ENCODE assay signal across 8 cellular contexts in the genomic region with DNA sequence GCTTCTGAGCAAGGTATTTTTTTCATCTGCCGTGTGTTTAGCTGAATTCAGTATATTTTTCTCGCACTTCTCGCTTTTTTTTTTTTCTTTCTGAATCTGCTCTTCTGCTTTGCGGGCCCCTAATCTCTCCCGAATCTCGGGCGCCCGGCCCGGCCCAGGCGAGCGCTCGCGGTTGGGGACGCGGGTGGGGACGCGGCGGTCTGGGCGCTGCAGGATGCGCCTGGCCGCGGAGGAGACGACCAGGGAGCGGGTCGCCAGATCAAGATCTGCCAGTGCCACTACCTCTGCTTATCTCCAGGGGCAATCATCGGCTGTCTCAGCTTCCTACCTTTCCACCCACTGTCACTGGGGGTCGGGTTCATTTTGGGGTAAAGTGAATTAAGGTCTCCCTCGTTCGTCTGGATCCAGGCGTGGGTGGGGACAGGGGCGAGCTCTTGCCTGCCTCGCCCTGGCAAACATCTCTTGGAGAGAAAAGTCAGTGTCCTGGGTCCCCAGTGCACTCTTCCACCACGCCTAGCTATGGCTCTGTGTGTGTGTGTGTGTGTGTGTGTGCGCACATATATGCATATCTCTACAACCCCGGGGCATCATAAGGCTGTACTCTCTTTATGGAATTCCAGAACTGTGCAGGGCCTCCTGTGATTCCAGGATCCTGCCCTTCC.
A peak's percentile ranks its signal among the peaks of the same experiment; 100 is the strongest.
DNase-seq lines count a peak whose midpoint lies in the region; ATAC-seq and TF ChIP-seq lines count a peak whose summit lies in the region.

No MANE protein-coding gene starts in this region.

- no peak for TF ChIP-seq POLR2A in prostate gland (IDR thresholded peaks at IDR 0.05)

- DNase-seq in GM23248, result no peak
- DNase-seq in activated CD4-positive, alpha-beta T cell treated with anti-CD3 and anti-CD28 coated beads, Interleukin-2, amount 50 U/mL, for 48 hours, result peak; percentile 7 to 15
- DNase-seq in epithelial cell of esophagus (ENCODE audit: low read depth), result no peak
- DNase-seq in prostate gland (ENCODE audit: low spot score), result no peak
- DNase-seq in omental fat pad (ENCODE audit: low spot score), result no peak
- DNase-seq in HFFc6, result no peak
- DNase-seq in effector CD4-positive, alpha-beta T cell, result no peak

- H3K4me3 Mint-ChIP-seq in HFFc6, result no peak overlapping the region

- no peaks in the 10 kb centered on the region for H3K4me1 Mint-ChIP-seq in HFFc6 (ENCODE audit: low read depth)

- no peaks in the 10 kb centered on the region for H4K20me1 ChIP-seq in GM23248 (ENCODE audit: insufficient read depth)

- peak overlapping the region; percentile 76 for H2AFZ ChIP-seq in GM23248

- no peaks in the 10 kb centered on the region for H3K36me3 ChIP-seq in GM23248 (ENCODE audit: low read depth)
- no peaks in the 10 kb centered on the region for H3K36me3 ChIP-seq in prostate gland

- H3F3A ChIP-seq in GM23248 (ENCODE audit: insufficient read depth), result no peaks in the 10 kb centered on the region

- ATAC-seq in omental fat pad (ENCODE audit: low FRiP score) (no peak), GM18502 (IDR thresholded peaks at IDR 0.05; ENCODE audit: poor library complexity, unreplicated experiment) (no peak)

- H3K9me3 ChIP-seq in GM23248 (ENCODE audit: low read depth), result no peaks in the 10 kb centered on the region
- no peaks in the 10 kb centered on the region for H3K9me3 ChIP-seq in prostate gland

- peaks cover 2% of the 10 kb centered on the region for H3K27me3 Mint-ChIP-seq in HFFc6 (ENCODE audit: insufficient read depth)

- H3K27me3 ChIP-seq in GM23248 (replicated peaks; ENCODE audit: insufficient read depth) (peaks cover 12% of the 10 kb centered on the region), prostate gland (replicated peaks; ENCODE audit: insufficient read depth) (peaks cover 10% of the 10 kb centered on the region)

- no peaks in the 10 kb centered on the region for H3K36me3 Mint-ChIP-seq in HFFc6 (ENCODE audit: low read depth)

- in situ Hi-C loops in GM23248 (cut with MboI), result no loop called here

- no peak overlapping the region for H3K27ac Mint-ChIP-seq in HFFc6

- no peaks in the 10 kb centered on the region for H3K9me2 ChIP-seq in GM23248 (ENCODE audit: insufficient read depth)

- no peaks in the 10 kb centered on the region for H3K79me2 ChIP-seq in GM23248 (ENCODE audit: insufficient read depth)

- no peak for TF ChIP-seq CTCF in epithelial cell of esophagus (IDR thresholded peaks at IDR 0.05; ENCODE audit: insufficient read depth, low read depth, low read length, missing control alignments)
- no peak for TF ChIP-seq CTCF in prostate gland (IDR thresholded peaks at IDR 0.05)
- no peak for TF ChIP-seq CTCF in omental fat pad (IDR thresholded peaks at IDR 0.05)
- no peak for TF ChIP-seq CTCF in HFFc6 (IDR thresholded peaks at IDR 0.05)

- H3K4me2 ChIP-seq in GM23248 (ENCODE audit: unreplicated experiment), result peak overlapping the region; percentile 78

- no peaks in the 10 kb centered on the region for H3K4me1 ChIP-seq in GM23248 (ENCODE audit: insufficient read depth)
- peaks cover 4% of the 10 kb centered on the region for H3K4me1 ChIP-seq in prostate gland (replicated peaks)

- no peak overlapping the region for H3K9ac ChIP-seq in GM23248

- H3K27ac ChIP-seq in GM23248, result no peak overlapping the region
- H3K27ac ChIP-seq in prostate gland, result no peak overlapping the region

- H3K9me3 Mint-ChIP-seq in HFFc6, result peaks cover 32% of the 10 kb centered on the region

- H3K4me3 ChIP-seq in GM23248, result peak overlapping the region; percentile 65
- peak overlapping the region; percentile 25 for H3K4me3 ChIP-seq in epithelial cell of esophagus (ENCODE audit: low read length)
- peak overlapping the region; percentile 12 to 13 for H3K4me3 ChIP-seq in prostate gland

- intact Hi-C loops in prostate gland (cut with DNase I), result no loop called here

- WGBS in GM23248 (ENCODE audit: low coverage in 1 of 2, low lambda C conversion rate in 2 of 2, missing lambda C conversion rate in 2 of 2), 2 experiments, result 3 to 4% methylated on average over 34 of the region's 35 CpGs
- 6% methylated on average over 35 of the region's 35 CpGs for WGBS in prostate gland

Comparison
In these comparisons a context has a peak if more than half of its experiments do, and no peak if none do; other contexts are left out.
1. DNase-seq: peak in activated CD4-positive, alpha-beta T cell treated with anti-CD3 and anti-CD28 coated beads, Interleukin-2, amount 50 U/mL, for 48 hours (2 of 2); none in GM23248 (single experiment), epithelial cell of esophagus (single experiment), prostate gland (single experiment), omental fat pad (single experiment), HFFc6 (single experiment) and effector CD4-positive, alpha-beta T cell (single experiment).
2. H3K4me3 ChIP-seq: peak in every context shown above with its lines; median percentile 65 in GM23248; 25 in epithelial cell of esophagus; 12 in prostate gland.